Comparison of ENCODE assay signal across 1 cellular context in the genomic region with DNA sequence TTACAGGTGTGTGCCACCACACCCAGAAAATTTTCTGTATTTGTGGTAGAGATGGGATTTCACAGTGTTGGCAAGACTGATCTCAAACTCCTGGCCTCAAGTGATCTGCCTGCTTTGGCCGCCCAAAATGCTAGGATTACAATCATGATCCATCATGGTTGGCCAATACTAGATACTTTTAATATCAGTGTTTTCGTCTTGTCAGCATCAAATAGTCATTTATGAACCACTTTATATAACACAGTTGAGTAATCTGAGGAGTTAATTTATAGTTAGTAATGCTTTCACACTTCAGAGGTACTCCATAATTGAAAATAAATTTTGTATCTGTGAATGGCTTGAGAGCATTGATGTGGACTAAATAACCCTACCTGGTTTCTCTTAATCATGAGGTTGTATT.
TF ChIP-seq lines count a peak whose summit lies in the region.

No MANE protein-coding gene starts in this region.

TF ChIP-seq in K562, 482 proteins besides CTCF, POLR2A, EP300 and RAD21 (continued from another document):
- no peak for TF ChIP-seq POLR2AphosphoS2 (IDR thresholded peaks at IDR 0.05; ENCODE audit: low read length)
- TF ChIP-seq MYNN (IDR thresholded peaks at IDR 0.05), result no peak
- no peak for TF ChIP-seq MYNN (CRISPR knock-in tag; IDR thresholded peaks at IDR 0.05)
- TF ChIP-seq MAFF (IDR thresholded peaks at IDR 0.05; ENCODE audit: low read length), result peak; percentile 71
- no peak for TF ChIP-seq GATAD2B (IDR thresholded peaks at IDR 0.05; ENCODE audit: borderline replicate concordance)
- no peak for TF ChIP-seq SLC30A9 (CRISPR knock-in tag; IDR thresholded peaks at IDR 0.05)
- TF ChIP-seq ZNF316 (IDR thresholded peaks at IDR 0.05), result peak; percentile 54; the same call in 1 of the 2 replicates
- TF ChIP-seq, protein P1, sequence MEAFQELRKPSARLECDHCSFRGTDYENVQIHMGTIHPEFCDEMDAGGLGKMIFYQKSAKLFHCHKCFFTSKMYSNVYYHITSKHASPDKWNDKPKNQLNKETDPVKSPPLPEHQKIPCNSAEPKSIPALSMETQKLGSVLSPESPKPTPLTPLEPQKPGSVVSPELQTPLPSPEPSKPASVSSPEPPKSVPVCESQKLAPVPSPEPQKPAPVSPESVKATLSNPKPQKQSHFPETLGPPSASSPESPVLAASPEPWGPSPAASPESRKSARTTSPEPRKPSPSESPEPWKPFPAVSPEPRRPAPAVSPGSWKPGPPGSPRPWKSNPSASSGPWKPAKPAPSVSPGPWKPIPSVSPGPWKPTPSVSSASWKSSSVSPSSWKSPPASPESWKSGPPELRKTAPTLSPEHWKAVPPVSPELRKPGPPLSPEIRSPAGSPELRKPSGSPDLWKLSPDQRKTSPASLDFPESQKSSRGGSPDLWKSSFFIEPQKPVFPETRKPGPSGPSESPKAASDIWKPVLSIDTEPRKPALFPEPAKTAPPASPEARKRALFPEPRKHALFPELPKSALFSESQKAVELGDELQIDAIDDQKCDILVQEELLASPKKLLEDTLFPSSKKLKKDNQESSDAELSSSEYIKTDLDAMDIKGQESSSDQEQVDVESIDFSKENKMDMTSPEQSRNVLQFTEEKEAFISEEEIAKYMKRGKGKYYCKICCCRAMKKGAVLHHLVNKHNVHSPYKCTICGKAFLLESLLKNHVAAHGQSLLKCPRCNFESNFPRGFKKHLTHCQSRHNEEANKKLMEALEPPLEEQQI (IDR thresholded peaks at IDR 0.05), result no peak
- peak; percentile 64 for TF ChIP-seq MAFK (IDR thresholded peaks at IDR 0.05; ENCODE audit: low read length)
